Comparison of ENCODE assay signal across 23 cellular contexts in the genomic region with DNA sequence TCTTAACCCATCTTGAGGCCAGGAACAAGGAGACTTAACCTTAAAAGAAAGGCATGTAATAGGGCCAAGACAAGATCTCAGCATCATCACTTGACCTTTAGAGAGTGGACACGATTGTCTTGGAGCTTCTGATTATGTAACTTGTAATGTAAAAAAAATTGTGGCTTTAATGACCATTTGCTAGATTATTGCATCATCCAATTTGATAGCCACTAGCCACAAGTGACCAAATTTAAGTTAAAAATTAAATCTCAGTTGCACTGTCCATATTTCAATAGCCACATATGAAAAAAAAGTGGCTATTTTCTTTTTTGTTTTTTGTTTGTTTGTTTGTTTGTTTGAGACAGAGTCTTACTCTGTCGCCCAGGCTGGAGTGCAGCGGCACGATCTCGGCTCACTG. TPM values are rescaled to one million over a fixed set of nuclear protein-coding genes. Genes with fewer than 3 reads are reported as not detected.
"Had no signal": no experiment of that assay in that cellular context is flagged by ENCODE, and none has a peak within 500 bp of the region (broad histone marks: within the 10 kb centered on the region; RNA-seq: fewer than 3 reads in every experiment).

No MANE protein-coding gene starts in this region.

- H3K27ac ChIP-seq: Peyer's patch, SJSA1, SK-N-MC had no signal

- H3K4me3 Mint-ChIP-seq: IgD-negative memory B cell had no signal

- H3K27ac Mint-ChIP-seq: IgD-negative memory B cell had no signal

- ATAC-seq: Right ventricle myocardium inferior had no signal

- H3K4me1 Mint-ChIP-seq: IgD-negative memory B cell had no signal

- H3K4me3 ChIP-seq: MG63, Peyer's patch, SJSA1, SK-N-MC had no signal

- H3K36me3 Mint-ChIP-seq: IgD-negative memory B cell had no signal

- H3K27me3 Mint-ChIP-seq: IgD-negative memory B cell had no signal

- DNase-seq: KBM-7, MG63, NCI-H1092, NCI-H1436, NCI-H187, NCI-H2029, NCI-H2081 treated with DMSO at 0.1 percent for 48 hours, NCI-H2171, NCI-H446, NCI-H510A, NCI-H524 treated with DMSO at 0.1 percent for 48 hours, NCI-H774, Peyer's patch, SIG-M5, T-helper 1 cell had no signal

- H3K9me3 ChIP-seq: MG63, Peyer's patch, SJSA1 had no signal

- H3K9me3 Mint-ChIP-seq: IgD-negative memory B cell had no signal

- H3K36me3 ChIP-seq: MG63, Peyer's patch, SJSA1 had no signal

- H3K4me1 ChIP-seq: Peyer's patch had no signal

RNA-seq across cellular contexts. Expression of gene FOXO4, which starts 13.4 kb away (rescaled TPM):
- total RNA-seq: SJSA1 had no signal

RNA-seq across cellular contexts. Expression of gene CXorf65, which starts 24.3 kb away (rescaled TPM):
- total RNA-seq: HT-29, LHCN-M2, PC-3, Peyer's patch, Right ventricle myocardium inferior, RPMI7951, SJSA1 had no signal

RNA-seq across cellular contexts. Expression of gene IL2RG, which starts 29.1 kb away (rescaled TPM):
- total RNA-seq: HT-29, LHCN-M2, PC-3, RPMI7951, SJSA1 had no signal

RNA-seq across cellular contexts. Expression of gene MED12, which starts 36.1 kb away (rescaled TPM):
- total RNA-seq: SJSA1 had no signal
